In the genomic region with DNA sequence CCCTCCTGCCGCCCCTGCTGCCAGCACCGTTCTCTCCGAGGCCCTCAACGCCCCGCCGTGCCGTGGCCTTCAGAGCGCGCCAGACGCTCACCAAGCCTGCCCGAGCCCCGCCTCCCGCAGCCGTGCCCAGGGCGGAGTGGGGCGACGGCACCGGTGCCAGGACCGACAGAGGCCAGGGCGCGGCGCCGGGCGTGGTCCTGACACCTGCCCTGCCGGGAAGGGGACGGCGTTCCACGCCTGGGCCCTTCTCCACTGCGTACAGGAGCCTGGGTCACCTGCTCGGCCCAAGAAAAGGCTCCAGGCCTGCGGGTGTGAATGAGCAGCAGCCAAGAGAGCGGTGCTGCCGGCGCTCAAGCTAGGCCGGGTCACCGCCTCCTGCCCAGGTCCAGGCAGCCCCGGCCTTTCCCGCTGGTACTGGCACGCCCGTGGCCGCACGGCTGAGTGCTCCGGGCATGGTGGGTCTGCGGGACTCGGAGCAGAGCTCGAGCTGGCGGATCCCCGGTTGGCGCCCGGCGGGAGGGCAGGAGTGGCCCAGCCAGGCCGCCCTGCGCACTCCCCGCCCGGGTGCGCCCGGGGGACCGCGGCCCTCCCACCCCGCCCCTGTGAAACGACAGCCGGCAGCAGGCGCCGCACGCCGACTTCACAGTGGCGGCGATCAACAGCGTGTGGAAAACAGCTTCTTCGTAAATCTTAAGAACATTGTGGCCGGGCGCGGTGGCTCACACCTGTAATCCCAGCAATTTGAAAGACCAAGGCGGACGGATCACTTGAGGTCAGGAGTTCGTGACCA, we compare ENCODE assay signal across 8 cellular contexts. TPM values are rescaled to one million over a fixed set of nuclear protein-coding genes. Genes with fewer than 3 reads are reported as not detected.
DNase-seq lines count a peak whose midpoint lies in the region; ATAC-seq and TF ChIP-seq lines count a peak whose summit lies in the region.

No MANE protein-coding gene starts in this region.

- H3K4me3 ChIP-seq in left lung = peak overlapping the region; percentile 27 to 44
- peak overlapping the region; percentile 56 for H3K4me3 ChIP-seq in suprapubic skin

- peaks cover 0 to 14% of the 10 kb centered on the region in 2 donors for H3K9me3 ChIP-seq in left lung
- peaks cover 5% of the 10 kb centered on the region for H3K9me3 ChIP-seq in suprapubic skin

- peak; percentile 81 for DNase-seq in activated effector memory CD4-positive, alpha-beta T cell treated with anti-CD3 and anti-CD28 coated beads, Interleukin-2, amount 50 U/mL, for 16 hours
- no peak for DNase-seq in activated effector memory CD4-positive, alpha-beta T cell treated with Interleukin-2 at 50 U/mL for 16 hours
- DNase-seq in left lung = peak; percentile 77 to 91
- DNase-seq in suprapubic skin (ENCODE audit: low spot score in 2 of 2) = peak in 1 of 2 donors; percentile 77
- no peak for DNase-seq in RPMI8226
- DNase-seq in AG08395 (ENCODE audit: low spot score) = no peak

- ATAC-seq in left lung = peak; percentile 76
- ATAC-seq in GM19023 (IDR thresholded peaks at IDR 0.05; ENCODE audit: unreplicated experiment) = no peak

- no peak for TF ChIP-seq EP300 in suprapubic skin (IDR thresholded peaks at IDR 0.05)

- H3K27ac Mint-ChIP-seq in brain = no peak overlapping the region

- H3K27me3 Mint-ChIP-seq in brain = peaks cover 92% of the 10 kb centered on the region

- no peak for TF ChIP-seq POLR2A in suprapubic skin (IDR thresholded peaks at IDR 0.05)

- peak overlapping the region; percentile 88 to 92 (median 90) for H3K4me3 Mint-ChIP-seq in brain

- intact Hi-C loops in left lung (cut with DNase I) = no loop called here

- WGBS in suprapubic skin = 8% methylated on average over 14 of the region's 76 CpGs

- peaks cover 22 to 85% of the 10 kb centered on the region in 2 donors for H3K27me3 ChIP-seq in left lung
- H3K27me3 ChIP-seq in suprapubic skin = peaks cover 36% of the 10 kb centered on the region

- H3K36me3 Mint-ChIP-seq in brain = peaks cover 15% of the 10 kb centered on the region

- H3K27ac ChIP-seq in left lung = peak overlapping the region; percentile 70 to 74
- H3K27ac ChIP-seq in suprapubic skin = peak overlapping the region; percentile 55

- peaks cover 19 to 51% (median 35%) of the 10 kb centered on the region in 5 experiments for H3K9me3 Mint-ChIP-seq in brain

- peaks cover 33% of the 10 kb centered on the region for H3K4me1 Mint-ChIP-seq in brain

- TF ChIP-seq CTCF in brain (conservative IDR thresholded peaks at IDR 0.05) = no peak
- TF ChIP-seq CTCF in left lung (IDR thresholded peaks at IDR 0.05) = no peak
- no peak for TF ChIP-seq CTCF in suprapubic skin (IDR thresholded peaks at IDR 0.05)

- H3K36me3 ChIP-seq in left lung = no peaks in the 10 kb centered on the region
- no peaks in the 10 kb centered on the region for H3K36me3 ChIP-seq in suprapubic skin

- peaks cover 23 to 46% of the 10 kb centered on the region in 2 donors for H3K4me1 ChIP-seq in left lung
- H3K4me1 ChIP-seq in suprapubic skin = peaks cover 52% of the 10 kb centered on the region

RNA-seq across cellular contexts. Expression of a gene that starts 4.2 kb away (rescaled TPM):
- 0.19 TPM for polyA plus RNA-seq in brain (ENCODE audit: insufficient read depth, low read depth, low replicate concordance)
- total RNA-seq in left lung (1 to 10 TPM in 1 of 2 donors, under 1 TPM in 1; 0.81 to 4.0 TPM), suprapubic skin (10 to 100 TPM in 3 of 4 donors, 1 to 10 TPM in 1; 7.0 to 53.1 (median 20.4) TPM)

Comparison
In these comparisons a context has a peak if more than half of its experiments do, and no peak if none do; other contexts are left out.
1. DNase-seq: peak in activated effector memory CD4-positive, alpha-beta T cell treated with anti-CD3 and anti-CD28 coated beads, Interleukin-2, amount 50 U/mL, for 16 hours (single experiment) and left lung (2 of 2); none in activated effector memory CD4-positive, alpha-beta T cell treated with Interleukin-2 at 50 U/mL for 16 hours (single experiment), RPMI8226 (single experiment) and AG08395 (single experiment).